In the genomic region with DNA sequence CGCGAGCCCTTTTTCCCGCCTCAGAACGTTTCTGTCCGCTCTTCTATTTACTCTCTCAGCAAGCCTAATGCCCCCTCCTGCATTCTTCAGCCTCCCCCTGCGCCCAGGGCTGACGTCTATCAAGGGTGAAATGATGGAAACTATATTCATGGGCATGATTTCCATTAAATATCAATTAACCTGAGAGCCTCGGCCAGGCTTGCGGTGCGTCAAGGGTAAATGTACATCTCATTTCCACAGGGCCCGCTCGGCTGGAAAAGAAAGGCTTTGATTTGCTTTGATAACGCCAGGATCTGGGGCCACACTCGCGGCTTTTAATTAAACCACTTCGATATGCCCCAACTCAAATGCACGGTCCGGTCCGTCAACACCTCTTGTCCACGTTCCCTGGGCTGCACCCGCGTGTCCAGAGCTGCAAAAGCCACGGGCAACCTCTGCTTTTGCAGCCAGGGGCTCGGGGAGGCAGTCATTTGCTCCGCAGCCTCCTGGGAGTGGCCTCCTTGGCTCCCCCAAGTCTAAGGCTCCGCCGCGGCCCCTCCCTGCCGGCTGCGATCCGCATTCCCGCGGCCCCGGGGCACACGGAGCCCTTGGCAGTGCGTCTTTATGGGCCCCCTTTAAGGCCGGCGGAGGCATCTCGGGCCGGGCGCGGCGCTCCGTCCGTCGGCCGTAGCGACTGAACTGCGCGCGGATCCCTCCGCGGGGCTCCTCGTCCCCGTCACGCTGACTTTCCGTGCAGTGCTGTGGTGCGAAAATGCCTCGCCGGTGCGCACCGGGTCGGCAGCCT, we compare ENCODE assay signal across 1 cellular context.
A peak's percentile ranks its signal among the peaks of the same experiment; 100 is the strongest.
TF ChIP-seq lines count a peak whose summit lies in the region.

A gene (plus strand): TSS at position 693 of the 784 bp plus-strand sequence. CDS start 662 bp downstream, outside the sequence.

TF ChIP-seq in HEK293, 187 proteins besides CTCF, POLR2A, EP300 and RAD21 (continued from another document and continues in another):
- TF ChIP-seq, protein P1, sequence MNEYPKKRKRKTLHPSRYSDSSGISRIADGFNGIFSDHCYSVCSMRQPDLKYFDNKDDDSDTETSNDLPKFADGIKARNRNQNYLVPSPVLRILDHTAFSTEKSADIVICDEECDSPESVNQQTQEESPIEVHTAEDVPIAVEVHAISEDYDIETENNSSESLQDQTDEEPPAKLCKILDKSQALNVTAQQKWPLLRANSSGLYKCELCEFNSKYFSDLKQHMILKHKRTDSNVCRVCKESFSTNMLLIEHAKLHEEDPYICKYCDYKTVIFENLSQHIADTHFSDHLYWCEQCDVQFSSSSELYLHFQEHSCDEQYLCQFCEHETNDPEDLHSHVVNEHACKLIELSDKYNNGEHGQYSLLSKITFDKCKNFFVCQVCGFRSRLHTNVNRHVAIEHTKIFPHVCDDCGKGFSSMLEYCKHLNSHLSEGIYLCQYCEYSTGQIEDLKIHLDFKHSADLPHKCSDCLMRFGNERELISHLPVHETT (tag by site-specific recombination; IDR thresholded peaks at IDR 0.05), result peak; percentile 61
- TF ChIP-seq RBAK (tag by site-specific recombination; IDR thresholded peaks at IDR 0.05) (no peak), YY2 (tag by site-specific recombination; IDR thresholded peaks at IDR 0.05) (0 out of 2 replicates have a peak, but pooled peaks have one; percentile 35), ZBTB20 (tag by site-specific recombination; IDR thresholded peaks at IDR 0.05) (peak; percentile 80), ZNF10 (tag by site-specific recombination; IDR thresholded peaks at IDR 0.05) (no peak), YY1 (tag by site-specific recombination; IDR thresholded peaks at IDR 0.05) (peak; percentile 61), ZNF660 (tag by site-specific recombination; IDR thresholded peaks at IDR 0.05) (peak; percentile 87), ZNF768 (tag by site-specific recombination; IDR thresholded peaks at IDR 0.05) (0 out of 2 replicates have a peak, but pooled peaks have one; percentile 14), KLF9 (tag by site-specific recombination; IDR thresholded peaks at IDR 0.05; ENCODE audit: low read depth) (peak; percentile 36; the same call in 1 of the 2 replicates), BCL11A (tag by site-specific recombination; IDR thresholded peaks at IDR 0.05; ENCODE audit: low read depth) (no peak), ZNF121 (tag by site-specific recombination; IDR thresholded peaks at IDR 0.05) (0 out of 2 replicates have a peak, but pooled peaks have one; percentile 23), ZNF350 (tag by site-specific recombination; IDR thresholded peaks at IDR 0.05) (no peak), ZNF19 (tag by site-specific recombination; IDR thresholded peaks at IDR 0.05; ENCODE audit: low read depth) (no peak), ZIC2 (tag by site-specific recombination; IDR thresholded peaks at IDR 0.05) (peak; percentile 55), ZNF76 (tag by site-specific recombination; IDR thresholded peaks at IDR 0.05; ENCODE audit: borderline replicate concordance, low read depth) (peak; percentile 68), ZNF146 (tag by site-specific recombination; IDR thresholded peaks at IDR 0.05) (peak; percentile 79), GLIS2 (tag by site-specific recombination; IDR thresholded peaks at IDR 0.05) (peak; percentile 72), GLI4 (tag by site-specific recombination; IDR thresholded peaks at IDR 0.05) (peak; percentile 58; the same call in 1 of the 2 replicates), ZNF140 (tag by site-specific recombination; IDR thresholded peaks at IDR 0.05) (no peak), WT1 (tag by site-specific recombination; IDR thresholded peaks at IDR 0.05) (peak; percentile 57; the same call in 1 of the 2 replicates), GLIS1 (tag by site-specific recombination; IDR thresholded peaks at IDR 0.05) (peak; percentile 71), SP7 (tag by site-specific recombination; IDR thresholded peaks at IDR 0.05) (peak; percentile 80), ZNF221 (tag by site-specific recombination; IDR thresholded peaks at IDR 0.05; ENCODE audit: borderline replicate concordance) (peak; percentile 84; the same call in 1 of the 2 replicates), ZNF274 (IDR thresholded peaks at IDR 0.05; ENCODE audit: low read length) (no peak), ZNF274 (tag by site-specific recombination; IDR thresholded peaks at IDR 0.05; ENCODE audit: borderline replicate concordance) (no peak)
- TF ChIP-seq, protein P2, sequence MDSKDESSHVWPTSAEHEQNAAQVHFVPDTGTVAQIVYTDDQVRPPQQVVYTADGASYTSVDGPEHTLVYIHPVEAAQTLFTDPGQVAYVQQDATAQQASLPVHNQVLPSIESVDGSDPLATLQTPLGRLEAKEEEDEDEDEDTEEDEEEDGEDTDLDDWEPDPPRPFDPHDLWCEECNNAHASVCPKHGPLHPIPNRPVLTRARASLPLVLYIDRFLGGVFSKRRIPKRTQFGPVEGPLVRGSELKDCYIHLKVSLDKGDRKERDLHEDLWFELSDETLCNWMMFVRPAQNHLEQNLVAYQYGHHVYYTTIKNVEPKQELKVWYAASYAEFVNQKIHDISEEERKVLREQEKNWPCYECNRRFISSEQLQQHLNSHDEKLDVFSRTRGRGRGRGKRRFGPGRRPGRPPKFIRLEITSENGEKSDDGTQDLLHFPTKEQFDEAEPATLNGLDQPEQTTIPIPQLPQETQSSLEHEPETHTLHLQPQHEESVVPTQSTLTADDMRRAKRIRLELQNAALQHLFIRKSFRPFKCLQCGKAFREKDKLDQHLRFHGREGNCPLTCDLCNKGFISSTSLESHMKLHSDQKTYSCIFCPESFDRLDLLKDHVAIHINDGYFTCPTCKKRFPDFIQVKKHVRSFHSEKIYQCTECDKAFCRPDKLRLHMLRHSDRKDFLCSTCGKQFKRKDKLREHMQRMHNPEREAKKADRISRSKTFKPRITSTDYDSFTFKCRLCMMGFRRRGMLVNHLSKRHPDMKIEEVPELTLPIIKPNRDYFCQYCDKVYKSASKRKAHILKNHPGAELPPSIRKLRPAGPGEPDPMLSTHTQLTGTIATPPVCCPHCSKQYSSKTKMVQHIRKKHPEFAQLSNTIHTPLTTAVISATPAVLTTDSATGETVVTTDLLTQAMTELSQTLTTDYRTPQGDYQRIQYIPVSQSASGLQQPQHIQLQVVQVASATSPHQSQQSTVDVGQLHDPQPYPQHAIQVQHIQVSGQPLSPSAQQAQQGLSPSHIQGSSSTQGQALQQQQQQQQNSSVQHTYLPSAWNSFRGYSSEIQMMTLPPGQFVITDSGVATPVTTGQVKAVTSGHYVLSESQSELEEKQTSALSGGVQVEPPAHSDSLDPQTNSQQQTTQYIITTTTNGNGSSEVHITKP (tag by site-specific recombination; IDR thresholded peaks at IDR 0.05), result peak; percentile 36; the same call in 1 of the 2 replicates
- TF ChIP-seq, protein P3, sequence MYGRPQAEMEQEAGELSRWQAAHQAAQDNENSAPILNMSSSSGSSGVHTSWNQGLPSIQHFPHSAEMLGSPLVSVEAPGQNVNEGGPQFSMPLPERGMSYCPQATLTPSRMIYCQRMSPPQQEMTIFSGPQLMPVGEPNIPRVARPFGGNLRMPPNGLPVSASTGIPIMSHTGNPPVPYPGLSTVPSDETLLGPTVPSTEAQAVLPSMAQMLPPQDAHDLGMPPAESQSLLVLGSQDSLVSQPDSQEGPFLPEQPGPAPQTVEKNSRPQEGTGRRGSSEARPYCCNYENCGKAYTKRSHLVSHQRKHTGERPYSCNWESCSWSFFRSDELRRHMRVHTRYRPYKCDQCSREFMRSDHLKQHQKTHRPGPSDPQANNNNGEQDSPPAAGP (tag by site-specific recombination; IDR thresholded peaks at IDR 0.05), result peak; percentile 76; the same call in 1 of the 2 replicates
- TF ChIP-seq, protein P4, sequence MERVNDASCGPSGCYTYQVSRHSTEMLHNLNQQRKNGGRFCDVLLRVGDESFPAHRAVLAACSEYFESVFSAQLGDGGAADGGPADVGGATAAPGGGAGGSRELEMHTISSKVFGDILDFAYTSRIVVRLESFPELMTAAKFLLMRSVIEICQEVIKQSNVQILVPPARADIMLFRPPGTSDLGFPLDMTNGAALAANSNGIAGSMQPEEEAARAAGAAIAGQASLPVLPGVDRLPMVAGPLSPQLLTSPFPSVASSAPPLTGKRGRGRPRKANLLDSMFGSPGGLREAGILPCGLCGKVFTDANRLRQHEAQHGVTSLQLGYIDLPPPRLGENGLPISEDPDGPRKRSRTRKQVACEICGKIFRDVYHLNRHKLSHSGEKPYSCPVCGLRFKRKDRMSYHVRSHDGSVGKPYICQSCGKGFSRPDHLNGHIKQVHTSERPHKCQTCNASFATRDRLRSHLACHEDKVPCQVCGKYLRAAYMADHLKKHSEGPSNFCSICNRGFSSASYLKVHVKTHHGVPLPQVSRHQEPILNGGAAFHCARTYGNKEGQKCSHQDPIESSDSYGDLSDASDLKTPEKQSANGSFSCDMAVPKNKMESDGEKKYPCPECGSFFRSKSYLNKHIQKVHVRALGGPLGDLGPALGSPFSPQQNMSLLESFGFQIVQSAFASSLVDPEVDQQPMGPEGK (tag by site-specific recombination; IDR thresholded peaks at IDR 0.05), result peak; percentile 90
- TF ChIP-seq, protein P5, sequence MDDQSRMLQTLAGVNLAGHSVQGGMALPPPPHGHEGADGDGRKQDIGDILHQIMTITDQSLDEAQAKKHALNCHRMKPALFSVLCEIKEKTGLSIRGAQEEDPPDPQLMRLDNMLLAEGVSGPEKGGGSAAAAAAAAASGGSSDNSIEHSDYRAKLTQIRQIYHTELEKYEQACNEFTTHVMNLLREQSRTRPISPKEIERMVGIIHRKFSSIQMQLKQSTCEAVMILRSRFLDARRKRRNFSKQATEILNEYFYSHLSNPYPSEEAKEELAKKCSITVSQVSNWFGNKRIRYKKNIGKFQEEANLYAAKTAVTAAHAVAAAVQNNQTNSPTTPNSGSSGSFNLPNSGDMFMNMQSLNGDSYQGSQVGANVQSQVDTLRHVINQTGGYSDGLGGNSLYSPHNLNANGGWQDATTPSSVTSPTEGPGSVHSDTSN (CRISPR knock-in tag; IDR thresholded peaks at IDR 0.05), result peak; percentile 75; the same call in 1 of the 2 replicates
- TF ChIP-seq, protein P6, sequence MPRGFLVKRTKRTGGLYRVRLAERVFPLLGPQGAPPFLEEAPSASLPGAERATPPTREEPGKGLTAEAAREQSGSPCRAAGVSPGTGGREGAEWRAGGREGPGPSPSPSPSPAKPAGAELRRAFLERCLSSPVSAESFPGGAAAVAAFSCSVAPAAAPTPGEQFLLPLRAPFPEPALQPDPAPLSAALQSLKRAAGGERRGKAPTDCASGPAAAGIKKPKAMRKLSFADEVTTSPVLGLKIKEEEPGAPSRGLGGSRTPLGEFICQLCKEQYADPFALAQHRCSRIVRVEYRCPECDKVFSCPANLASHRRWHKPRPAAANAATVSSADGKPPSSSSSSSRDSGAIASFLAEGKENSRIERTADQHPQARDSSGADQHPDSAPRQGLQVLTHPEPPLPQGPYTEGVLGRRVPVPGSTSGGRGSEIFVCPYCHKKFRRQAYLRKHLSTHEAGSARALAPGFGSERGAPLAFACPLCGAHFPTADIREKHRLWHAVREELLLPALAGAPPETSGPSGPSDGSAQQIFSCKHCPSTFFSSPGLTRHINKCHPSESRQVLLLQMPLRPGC (tag by site-specific recombination; IDR thresholded peaks at IDR 0.05), result peak; percentile 58
- TF ChIP-seq, protein P7, sequence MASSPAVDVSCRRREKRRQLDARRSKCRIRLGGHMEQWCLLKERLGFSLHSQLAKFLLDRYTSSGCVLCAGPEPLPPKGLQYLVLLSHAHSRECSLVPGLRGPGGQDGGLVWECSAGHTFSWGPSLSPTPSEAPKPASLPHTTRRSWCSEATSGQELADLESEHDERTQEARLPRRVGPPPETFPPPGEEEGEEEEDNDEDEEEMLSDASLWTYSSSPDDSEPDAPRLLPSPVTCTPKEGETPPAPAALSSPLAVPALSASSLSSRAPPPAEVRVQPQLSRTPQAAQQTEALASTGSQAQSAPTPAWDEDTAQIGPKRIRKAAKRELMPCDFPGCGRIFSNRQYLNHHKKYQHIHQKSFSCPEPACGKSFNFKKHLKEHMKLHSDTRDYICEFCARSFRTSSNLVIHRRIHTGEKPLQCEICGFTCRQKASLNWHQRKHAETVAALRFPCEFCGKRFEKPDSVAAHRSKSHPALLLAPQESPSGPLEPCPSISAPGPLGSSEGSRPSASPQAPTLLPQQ (tag by site-specific recombination; IDR thresholded peaks at IDR 0.05), result peak; percentile 100
- TF ChIP-seq, protein P8, sequence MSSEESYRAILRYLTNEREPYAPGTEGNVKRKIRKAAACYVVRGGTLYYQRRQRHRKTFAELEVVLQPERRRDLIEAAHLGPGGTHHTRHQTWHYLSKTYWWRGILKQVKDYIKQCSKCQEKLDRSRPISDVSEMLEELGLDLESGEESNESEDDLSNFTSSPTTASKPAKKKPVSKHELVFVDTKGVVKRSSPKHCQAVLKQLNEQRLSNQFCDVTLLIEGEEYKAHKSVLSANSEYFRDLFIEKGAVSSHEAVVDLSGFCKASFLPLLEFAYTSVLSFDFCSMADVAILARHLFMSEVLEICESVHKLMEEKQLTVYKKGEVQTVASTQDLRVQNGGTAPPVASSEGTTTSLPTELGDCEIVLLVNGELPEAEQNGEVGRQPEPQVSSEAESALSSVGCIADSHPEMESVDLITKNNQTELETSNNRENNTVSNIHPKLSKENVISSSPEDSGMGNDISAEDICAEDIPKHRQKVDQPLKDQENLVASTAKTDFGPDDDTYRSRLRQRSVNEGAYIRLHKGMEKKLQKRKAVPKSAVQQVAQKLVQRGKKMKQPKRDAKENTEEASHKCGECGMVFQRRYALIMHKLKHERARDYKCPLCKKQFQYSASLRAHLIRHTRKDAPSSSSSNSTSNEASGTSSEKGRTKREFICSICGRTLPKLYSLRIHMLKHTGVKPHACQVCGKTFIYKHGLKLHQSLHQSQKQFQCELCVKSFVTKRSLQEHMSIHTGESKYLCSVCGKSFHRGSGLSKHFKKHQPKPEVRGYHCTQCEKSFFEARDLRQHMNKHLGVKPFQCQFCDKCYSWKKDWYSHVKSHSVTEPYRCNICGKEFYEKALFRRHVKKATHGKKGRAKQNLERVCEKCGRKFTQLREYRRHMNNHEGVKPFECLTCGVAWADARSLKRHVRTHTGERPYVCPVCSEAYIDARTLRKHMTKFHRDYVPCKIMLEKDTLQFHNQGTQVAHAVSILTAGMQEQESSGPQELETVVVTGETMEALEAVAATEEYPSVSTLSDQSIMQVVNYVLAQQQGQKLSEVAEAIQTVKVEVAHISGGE (tag by site-specific recombination; conservative IDR thresholded peaks at IDR 0.05; ENCODE audit: low read depth), result peak; percentile 45; the same call in 1 of the 2 replicates
- TF ChIP-seq, protein P9, sequence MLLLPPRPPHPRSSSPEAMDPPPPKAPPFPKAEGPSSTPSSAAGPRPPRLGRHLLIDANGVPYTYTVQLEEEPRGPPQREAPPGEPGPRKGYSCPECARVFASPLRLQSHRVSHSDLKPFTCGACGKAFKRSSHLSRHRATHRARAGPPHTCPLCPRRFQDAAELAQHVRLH (tag by site-specific recombination; IDR thresholded peaks at IDR 0.05), result peak; percentile 51; the same call in 1 of the 2 replicates
